In the genomic region with DNA sequence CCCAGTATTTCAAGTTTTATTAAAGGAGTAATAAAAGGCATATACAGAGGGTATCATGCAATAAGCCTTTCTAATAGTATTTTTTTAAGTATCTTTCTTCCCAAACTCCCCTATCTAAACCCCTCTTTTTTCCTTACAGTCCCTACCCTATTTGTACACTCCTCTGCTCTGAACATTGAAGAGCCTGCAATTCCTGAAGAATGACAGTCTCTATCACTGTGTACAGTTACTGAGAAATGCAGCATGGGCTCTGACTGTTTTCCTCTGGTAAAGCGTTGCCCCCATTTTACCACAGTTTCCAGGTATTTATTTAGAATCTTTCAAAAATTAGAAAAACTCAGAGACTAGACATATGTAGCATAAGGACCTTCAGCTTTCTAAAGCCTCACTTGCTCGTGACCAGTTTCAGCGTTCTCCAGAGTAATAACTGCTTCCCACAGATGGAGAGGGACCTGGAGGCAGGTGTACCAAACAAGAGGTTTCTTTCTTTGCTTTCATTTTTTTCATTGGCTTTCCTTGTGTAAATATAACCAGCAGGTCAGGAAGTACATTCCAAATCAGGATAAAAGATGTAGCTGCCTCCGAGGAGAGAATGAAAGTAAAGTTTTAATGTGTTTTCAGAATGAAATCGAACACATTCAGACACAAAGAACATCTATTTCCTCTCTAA, we compare ENCODE assay signal across 13 cellular contexts.
DNase-seq lines count a peak whose midpoint lies in the region; ATAC-seq and TF ChIP-seq lines count a peak whose summit lies in the region.
"Had no signal": no experiment of that assay in that cellular context is flagged by ENCODE, and none has a peak within 500 bp of the region (broad histone marks: within the 10 kb centered on the region; RNA-seq: fewer than 3 reads in every experiment).

No MANE protein-coding gene starts in this region.

- H3K4me3 ChIP-seq in SJSA1: peak overlapping the region; percentile 4; the same call in 1 of the 2 replicates
- peak overlapping the region in 1 of 2 donors; percentile 20 for H3K4me3 ChIP-seq in left lung
- H3K4me3 ChIP-seq: heart left ventricle, uterus had no signal

- H3K36me3 Mint-ChIP-seq in Calu3 (ENCODE audit: insufficient read depth, unreplicated experiment): no peaks in the 10 kb centered on the region
- H3K36me3 Mint-ChIP-seq in activated CD4-positive, alpha-beta memory T cell treated with anti-CD3 and anti-CD28 coated beads for 36 hours: peaks cover 6% of the 10 kb centered on the region

- H3K27ac ChIP-seq in SJSA1: no peak overlapping the region
- H3K27ac ChIP-seq in left lung: no peak overlapping the region
- H3K27ac ChIP-seq: heart left ventricle, uterus had no signal

- peak overlapping the region; percentile 50 for H3K27ac Mint-ChIP-seq in Calu3 (ENCODE audit: unreplicated experiment)
- H3K27ac Mint-ChIP-seq in activated CD4-positive, alpha-beta memory T cell treated with anti-CD3 and anti-CD28 coated beads for 36 hours: no peak overlapping the region
- H3K27ac Mint-ChIP-seq: activated T-helper 2 cell treated with anti-CD3 and anti-CD28 coated beads, Interferon-gamma antibody, Interleukin-2, Interleukin-4, amounts not matched to agents 10 μg/mL and 5 μg/mL and 100 μg/mL, durations not matched to agents 14 hours and 24 hours and 36 hours; memory B cell had no signal

- H3K4me1 Mint-ChIP-seq in Calu3 (ENCODE audit: low read depth, unreplicated experiment): peaks cover 9% of the 10 kb centered on the region
- H3K4me1 Mint-ChIP-seq in activated CD4-positive, alpha-beta memory T cell treated with anti-CD3 and anti-CD28 coated beads for 36 hours (ENCODE audit: low read depth): peaks cover 4% of the 10 kb centered on the region
- H3K4me1 Mint-ChIP-seq: memory B cell had no signal

- H3K9me3 ChIP-seq in SJSA1 (replicated peaks) (no peaks in the 10 kb centered on the region), left lung (peaks cover 0 to 2% of the 10 kb centered on the region in 2 donors)
- H3K9me3 ChIP-seq: uterus had no signal

- H3K36me3 ChIP-seq in SJSA1 (no peaks in the 10 kb centered on the region), left lung (no peaks in the 10 kb centered on the region)
- H3K36me3 ChIP-seq: heart left ventricle, uterus had no signal

- peak; percentile 82 for ATAC-seq in left lung
- ATAC-seq in GM21360 (IDR thresholded peaks at IDR 0.05; ENCODE audit: unreplicated experiment): no peak
- ATAC-seq: heart left ventricle had no signal

- H3K4me1 ChIP-seq in SJSA1 (replicated peaks) (no peaks in the 10 kb centered on the region), left lung (no peaks in the 10 kb centered on the region)
- H3K4me1 ChIP-seq: heart left ventricle, uterus had no signal

- CTCF ChIA-PET in Calu3 (lab: Charles Lee): no interaction called here
- CTCF ChIA-PET in activated CD4-positive, alpha-beta memory T cell treated with anti-CD3 and anti-CD28 coated beads for 36 hours (lab: Charles Lee): interaction anchor here (0.8 kb wide), 1 partner anchor 30 kb away, joined by 3 read pairs; no protein-coding TSS in a partner anchor

- peak overlapping the region; percentile 62 for H3K4me3 Mint-ChIP-seq in Calu3 (ENCODE audit: low read depth, unreplicated experiment)
- H3K4me3 Mint-ChIP-seq in activated CD4-positive, alpha-beta memory T cell treated with anti-CD3 and anti-CD28 coated beads for 36 hours: no peak overlapping the region
- H3K4me3 Mint-ChIP-seq: memory B cell had no signal

- TF ChIP-seq CTCF in Calu3 (IDR thresholded peaks at IDR 0.05; ENCODE audit: unreplicated experiment) (no peak), left lung (IDR thresholded peaks at IDR 0.05) (no peak)

- H3K27me3 Mint-ChIP-seq in Calu3 (ENCODE audit: unreplicated experiment): no peaks in the 10 kb centered on the region
- no peaks in the 10 kb centered on the region for H3K27me3 Mint-ChIP-seq in activated CD4-positive, alpha-beta memory T cell treated with anti-CD3 and anti-CD28 coated beads for 36 hours

- H3K27me3 ChIP-seq in SJSA1 (replicated peaks): no peaks in the 10 kb centered on the region
- no peaks in the 10 kb centered on the region for H3K27me3 ChIP-seq in left lung
- H3K27me3 ChIP-seq: heart left ventricle, uterus had no signal

- H3K9me3 Mint-ChIP-seq in Calu3 (ENCODE audit: low read depth, unreplicated experiment): no peaks in the 10 kb centered on the region
- H3K9me3 Mint-ChIP-seq in activated CD4-positive, alpha-beta memory T cell treated with anti-CD3 and anti-CD28 coated beads for 36 hours: peaks cover 8% of the 10 kb centered on the region

- BruUV-seq in Calu3 (replicated peaks; lab: Mats Ljungman, UMichigan): no TSS peak

- intact Hi-C loops in Calu3 (cut with micrococcal nuclease; ENCODE audit: unreplicated experiment): no loop called here
- intact Hi-C loops in left lung (cut with DNase I): no loop called here
- intact Hi-C loops in activated CD4-positive, alpha-beta memory T cell treated with anti-CD3 and anti-CD28 coated beads for 36 hours (cut with micrococcal nuclease): no loop called here

- DNase-seq in Calu3: no peak
- peak; percentile 41 for DNase-seq in NCI-H1105 treated with DMSO at 0.1 percent for 48 hours (lab: John Stamatoyannopoulos, UW)
- DNase-seq in SJSA1 (ENCODE audit: low read depth in 1 of 2, low spot score in 2 of 2): no peak
- no peak for DNase-seq in left lung
- DNase-seq in activated CD4-positive, alpha-beta memory T cell treated with anti-CD3 and anti-CD28 coated beads for 36 hours: no peak
- no peak for DNase-seq in COLO668 (lab: John Stamatoyannopoulos, UW; ENCODE audit: unreplicated experiment)
- no peak for DNase-seq in GF-D8 (lab: John Stamatoyannopoulos, UW)
- DNase-seq: CD8-positive, alpha-beta memory T cell; heart left ventricle; uterus had no signal

- POLR2A ChIA-PET in activated CD4-positive, alpha-beta memory T cell treated with anti-CD3 and anti-CD28 coated beads for 36 hours (lab: Charles Lee): no interaction called here
